Comparison of ENCODE assay signal across 11 cellular contexts in the genomic region with DNA sequence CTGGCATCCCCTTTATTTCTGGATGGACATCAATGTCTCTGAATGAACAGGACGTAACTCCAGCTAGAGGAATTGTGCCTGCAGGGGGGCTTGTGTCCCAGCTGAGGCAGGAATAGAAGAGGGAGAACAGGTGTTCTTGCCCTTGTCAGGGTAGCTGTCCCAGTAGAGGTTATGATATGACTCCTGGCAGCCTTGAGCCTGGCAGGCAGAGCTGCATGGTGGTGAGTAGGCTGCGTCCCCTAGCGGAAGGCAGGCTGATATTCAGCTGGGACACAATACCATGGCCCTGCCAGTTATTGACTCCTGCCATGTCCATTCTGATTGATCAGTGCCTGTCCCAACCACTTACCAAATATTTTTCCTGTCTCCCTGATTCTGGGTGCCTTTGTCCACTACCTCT.
DNase-seq lines count a peak whose midpoint lies in the region; ATAC-seq, FAIRE-seq and TF ChIP-seq lines count a peak whose summit lies in the region.
"Had no signal": no experiment of that assay in that cellular context is flagged by ENCODE, and none has a peak within 500 bp of the region (broad histone marks: within the 10 kb centered on the region; RNA-seq: fewer than 3 reads in every experiment).

No MANE protein-coding gene starts in this region.

- no peaks in the 10 kb centered on the region for H3K9me3 ChIP-seq in K562 (replicated peaks; ENCODE audit: control insufficient read depth, insufficient read depth, low read depth, low read length)
- H3K9me3 ChIP-seq in mesenchymal stem cell (ENCODE audit: control insufficient read depth, low read length): peaks cover 5% of the 10 kb centered on the region

- POLR2A ChIA-PET in K562 (lab: Yijun Ruan, JAX): no interaction called here

- no peaks in the 10 kb centered on the region for H3K79me1 ChIP-seq in mesenchymal stem cell (replicated peaks; ENCODE audit: low read length, poor library complexity, severe bottlenecking)

- H2AK5ac ChIP-seq in mesenchymal stem cell (ENCODE audit: low read length, severe bottlenecking): no peak overlapping the region

- BruUV-seq in K562 (replicated peaks; lab: Mats Ljungman, UMichigan): no TSS peak

- no peak overlapping the region for H2BK15ac ChIP-seq in mesenchymal stem cell (ENCODE audit: low read depth, poor library complexity, severe bottlenecking)

- peak in 1 of 2 experiments; percentile 36; a peak in 2 of 4 replicates for TF ChIP-seq RAD21 in K562 (CRISPR knock-in tag; conservative IDR thresholded peaks at IDR 0.05 in 1 of 2, IDR thresholded peaks at IDR 0.05 in 1 of 2)

- H3K27me3 ChIP-seq in K562 (ENCODE audit: control insufficient read depth in 2 of 2, insufficient read depth in 2 of 2, low read length in 2 of 2): no peaks in the 10 kb centered on the region
- peaks cover 0 to 6% of the 10 kb centered on the region in 2 experiments for H3K27me3 ChIP-seq in mesenchymal stem cell (ENCODE audit: control insufficient read depth in 1 of 2, insufficient read depth in 1 of 2, low read length in 2 of 2)

- no peak overlapping the region for H2BK120ac ChIP-seq in mesenchymal stem cell (ENCODE audit: low read depth, low read length)

- CTCF ChIA-PET in K562 (lab: Yijun Ruan, JAX; ENCODE audit: low intra/inter-chr PET ratio): no interaction called here

- H3K27ac ChIP-seq in K562 (ENCODE audit: extremely low read depth, low read depth, low read length): no peak overlapping the region
- H3K27ac ChIP-seq in mesenchymal stem cell (ENCODE audit: low read length, poor library complexity, severe bottlenecking): no peak overlapping the region

- no peak overlapping the region for H4K91ac ChIP-seq in mesenchymal stem cell (ENCODE audit: low read length)

- intact Hi-C loops in K562 (cut with micrococcal nuclease): no loop called here

- H4K20me1 ChIP-seq in K562 (replicated peaks; ENCODE audit: control insufficient read depth, insufficient read depth, low read length): no peaks in the 10 kb centered on the region

- H3K14ac ChIP-seq in mesenchymal stem cell (ENCODE audit: low read length in 2 of 2): no peak overlapping the region

- in situ Hi-C loops in K562 (cut with MboI): no loop called here

- WGBS in K562 (ENCODE audit: insufficient coverage, low coverage, missing lambda C conversion rate): 3% methylated on average over 3 of the region's 3 CpGs
- WGBS in mesenchymal stem cell: 55% methylated on average over 3 of the region's 3 CpGs

- no peaks in the 10 kb centered on the region for H3K79me2 ChIP-seq in K562 (ENCODE audit: control insufficient read depth, insufficient read depth, low read length)

- no peaks in the 10 kb centered on the region for H3K36me3 ChIP-seq in K562 (ENCODE audit: control insufficient read depth, insufficient read depth, low read length)
- H3K36me3 ChIP-seq in mesenchymal stem cell (ENCODE audit: control insufficient read depth in 1 of 2, insufficient read depth in 2 of 2, low read depth in 1 of 2, low read length in 2 of 2): no peaks in the 10 kb centered on the region

- no peak overlapping the region for H2AFZ ChIP-seq in K562 (ENCODE audit: low read depth, low read length)
- H2AFZ ChIP-seq in mesenchymal stem cell (ENCODE audit: low read depth, low read length): no peak overlapping the region

- no peak overlapping the region for H2BK12ac ChIP-seq in mesenchymal stem cell (ENCODE audit: low read length in 2 of 2)

- no peak for TF ChIP-seq POLR2A in K562 (conservative IDR thresholded peaks at IDR 0.05)

- no peaks in the 10 kb centered on the region for H3K9me1 ChIP-seq in K562 (ENCODE audit: control insufficient read depth, insufficient read depth, low read length)

- H3K4me3 ChIP-seq in K562 (no peak overlapping the region), mesenchymal stem cell (ENCODE audit: insufficient read depth in 1 of 2, low read depth in 1 of 2, low read length in 2 of 2) (no peak overlapping the region)

- H2BK5ac ChIP-seq in mesenchymal stem cell (ENCODE audit: low read depth, low read length, poor library complexity, severe bottlenecking): no peak overlapping the region

- no peak overlapping the region for H3K18ac ChIP-seq in mesenchymal stem cell (ENCODE audit: low read depth in 1 of 2, low read length in 2 of 2)

- no peak overlapping the region for H3K9ac ChIP-seq in K562 (ENCODE audit: insufficient read depth in 1 of 2, low read depth in 2 of 2, low read length in 2 of 2)
- no peak overlapping the region for H3K9ac ChIP-seq in mesenchymal stem cell (ENCODE audit: low read length)

- no peak overlapping the region for H4K8ac ChIP-seq in mesenchymal stem cell (ENCODE audit: low read length)

- H3K4me1 ChIP-seq in K562 (replicated peaks in 1 of 2; ENCODE audit: control insufficient read depth in 2 of 2, insufficient read depth in 2 of 2, low read length in 2 of 2): no peaks in the 10 kb centered on the region
- H3K4me1 ChIP-seq in mesenchymal stem cell (ENCODE audit: control insufficient read depth, insufficient read depth, low read depth, low read length): no peaks in the 10 kb centered on the region

- FAIRE-seq in K562 (lab: Jason Lieb, UNC): no peak
- FAIRE-seq: small intestine had no signal

- no peak overlapping the region for H3K4ac ChIP-seq in mesenchymal stem cell (ENCODE audit: low read depth in 1 of 2, low read length in 2 of 2)

- peak; percentile 33 to 38 (median 34); a peak in 3 of 6 replicates for TF ChIP-seq CTCF in K562 (IDR thresholded peaks at IDR 0.05 in 2 of 3, conservative IDR thresholded peaks at IDR 0.05 in 1 of 3; ENCODE audit: insufficient read depth in 2 of 3, low read depth in 1 of 3, low read length in 3 of 3)

- DNase-seq in DMS53 treated with DMSO at 0.1 percent for 48 hours (lab: John Stamatoyannopoulos, UW; ENCODE audit: unreplicated experiment): peak; percentile 17
- DNase-seq in K562 (ENCODE audit: extremely low read depth in 1 of 4, low spot score in 3 of 4): peak in 1 of 4 experiments; percentile 4
- no peak for DNase-seq in NCI-H1930 (lab: John Stamatoyannopoulos, UW)
- DNase-seq in mesenchymal stem cell: no peak
- DNase-seq in NOMO-1 treated with dmso at 0.1 percent for 144 hours (lab: John Stamatoyannopoulos, UW; ENCODE audit: unreplicated experiment): no peak
- DNase-seq: activated T-cell treated with anti-CD3 and anti-CD28 coated beads, Interleukin-2, amount 50 U/mL, for 48 hours; NCI-H1417; small intestine had no signal

- H3K23ac ChIP-seq in mesenchymal stem cell (ENCODE audit: low read length in 2 of 2): no peak overlapping the region

- no peak for TF ChIP-seq EP300 in K562 (IDR thresholded peaks at IDR 0.05; ENCODE audit: low read length)

- H3K4me2 ChIP-seq in K562 (ENCODE audit: insufficient read depth, low read length) (no peak overlapping the region), mesenchymal stem cell (ENCODE audit: low read length, poor library complexity, severe bottlenecking) (no peak overlapping the region)

- ATAC-seq in GM19372 (IDR thresholded peaks at IDR 0.05; ENCODE audit: low read depth, unreplicated experiment) (peak; percentile 75), HG03280 (IDR thresholded peaks at IDR 0.05; ENCODE audit: unreplicated experiment) (peak; percentile 71), K562 (peak; percentile 73), GM19035 (IDR thresholded peaks at IDR 0.05; ENCODE audit: unreplicated experiment) (no peak)

TF ChIP-seq in K562, 482 proteins besides CTCF, POLR2A, EP300 and RAD21 (continues in another document):
- TF ChIP-seq ZNF24 (IDR thresholded peaks at IDR 0.05): no peak
- no peak for TF ChIP-seq ZKSCAN1 (IDR thresholded peaks at IDR 0.05; ENCODE audit: low read depth, low read length)
- TF ChIP-seq RBM15 (IDR thresholded peaks at IDR 0.05; ENCODE audit: insufficient read depth, low read length): no peak
- TF ChIP-seq, protein P1, sequence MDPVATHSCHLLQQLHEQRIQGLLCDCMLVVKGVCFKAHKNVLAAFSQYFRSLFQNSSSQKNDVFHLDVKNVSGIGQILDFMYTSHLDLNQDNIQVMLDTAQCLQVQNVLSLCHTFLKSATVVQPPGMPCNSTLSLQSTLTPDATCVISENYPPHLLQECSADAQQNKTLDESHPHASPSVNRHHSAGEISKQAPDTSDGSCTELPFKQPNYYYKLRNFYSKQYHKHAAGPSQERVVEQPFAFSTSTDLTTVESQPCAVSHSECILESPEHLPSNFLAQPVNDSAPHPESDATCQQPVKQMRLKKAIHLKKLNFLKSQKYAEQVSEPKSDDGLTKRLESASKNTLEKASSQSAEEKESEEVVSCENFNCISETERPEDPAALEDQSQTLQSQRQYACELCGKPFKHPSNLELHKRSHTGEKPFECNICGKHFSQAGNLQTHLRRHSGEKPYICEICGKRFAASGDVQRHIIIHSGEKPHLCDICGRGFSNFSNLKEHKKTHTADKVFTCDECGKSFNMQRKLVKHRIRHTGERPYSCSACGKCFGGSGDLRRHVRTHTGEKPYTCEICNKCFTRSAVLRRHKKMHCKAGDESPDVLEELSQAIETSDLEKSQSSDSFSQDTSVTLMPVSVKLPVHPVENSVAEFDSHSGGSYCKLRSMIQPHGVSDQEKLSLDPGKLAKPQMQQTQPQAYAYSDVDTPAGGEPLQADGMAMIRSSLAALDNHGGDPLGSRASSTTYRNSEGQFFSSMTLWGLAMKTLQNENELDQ (CRISPR knock-in tag; IDR thresholded peaks at IDR 0.05; ENCODE audit: borderline replicate concordance): no peak
- no peak for TF ChIP-seq U2AF2 (optimal IDR thresholded peaks at IDR 0.05; ENCODE audit: low read depth, low read length)
- no peak for TF ChIP-seq ARHGAP35 (IDR thresholded peaks at IDR 0.05; ENCODE audit: partially characterized antibody)
- TF ChIP-seq TRIM24 (IDR thresholded peaks at IDR 0.05): no peak
- TF ChIP-seq TAF15 (IDR thresholded peaks at IDR 0.05; ENCODE audit: low read depth, low read length): no peak
- TF ChIP-seq, protein P2, sequence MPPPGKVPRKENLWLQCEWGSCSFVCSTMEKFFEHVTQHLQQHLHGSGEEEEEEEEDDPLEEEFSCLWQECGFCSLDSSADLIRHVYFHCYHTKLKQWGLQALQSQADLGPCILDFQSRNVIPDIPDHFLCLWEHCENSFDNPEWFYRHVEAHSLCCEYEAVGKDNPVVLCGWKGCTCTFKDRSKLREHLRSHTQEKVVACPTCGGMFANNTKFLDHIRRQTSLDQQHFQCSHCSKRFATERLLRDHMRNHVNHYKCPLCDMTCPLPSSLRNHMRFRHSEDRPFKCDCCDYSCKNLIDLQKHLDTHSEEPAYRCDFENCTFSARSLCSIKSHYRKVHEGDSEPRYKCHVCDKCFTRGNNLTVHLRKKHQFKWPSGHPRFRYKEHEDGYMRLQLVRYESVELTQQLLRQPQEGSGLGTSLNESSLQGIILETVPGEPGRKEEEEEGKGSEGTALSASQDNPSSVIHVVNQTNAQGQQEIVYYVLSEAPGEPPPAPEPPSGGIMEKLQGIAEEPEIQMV (tag; conservative IDR thresholded peaks at IDR 0.05; ENCODE audit: low read depth): no peak
- TF ChIP-seq ZNF197 (CRISPR knock-in tag; IDR thresholded peaks at IDR 0.05; ENCODE audit: low read depth): no peak
- TF ChIP-seq ZC3H8 (IDR thresholded peaks at IDR 0.05): no peak
- no peak for TF ChIP-seq BMI1 (IDR thresholded peaks at IDR 0.05; ENCODE audit: low read length)
- TF ChIP-seq ZNF384 (IDR thresholded peaks at IDR 0.05; ENCODE audit: low read depth, low read length): no peak
- no peak for TF ChIP-seq ZNF785 (CRISPR knock-in tag; IDR thresholded peaks at IDR 0.05)
